14 cellular contexts compared by ENCODE assay signal in the genomic region with DNA sequence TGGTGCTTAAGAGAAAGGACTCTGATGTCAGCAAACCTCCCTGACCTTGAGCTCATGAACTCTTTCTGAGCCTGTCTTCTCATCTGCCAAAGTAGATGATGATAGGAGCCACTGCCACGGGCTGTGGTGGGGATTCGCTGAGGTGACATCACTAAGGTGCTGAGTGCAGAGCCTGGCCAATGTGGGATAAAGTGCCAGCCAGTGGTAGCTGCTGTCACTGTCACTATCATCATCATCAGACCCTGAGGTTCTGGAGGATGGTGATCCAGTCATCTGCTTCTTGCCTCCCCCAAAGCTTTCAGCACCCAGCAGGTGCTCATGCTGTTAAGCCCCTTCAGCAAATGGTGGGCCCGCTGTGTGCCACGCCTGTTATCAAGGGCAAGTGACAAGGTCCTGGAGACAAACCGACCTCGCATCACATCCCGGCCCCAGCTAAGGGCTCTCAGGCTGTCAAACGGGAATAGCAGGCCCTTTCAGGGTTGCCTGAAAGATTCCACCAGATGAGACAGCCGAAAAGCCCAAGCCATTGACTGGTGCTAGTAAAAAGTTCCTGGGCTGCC. TPM values are rescaled to one million over a fixed set of nuclear protein-coding genes. Genes with fewer than 3 reads are reported as not detected.
DNase-seq lines count a peak whose midpoint lies in the region; ATAC-seq, FAIRE-seq and TF ChIP-seq lines count a peak whose summit lies in the region.
"Had no signal": no experiment of that assay in that cellular context is flagged by ENCODE, and none has a peak within 500 bp of the region (broad histone marks: within the 10 kb centered on the region; RNA-seq: fewer than 3 reads in every experiment).

No MANE protein-coding gene starts in this region.

- no peak overlapping the region for H3K4me3 ChIP-seq in HepG2 (replicated peaks in 1 of 3; ENCODE audit: insufficient read depth in 1 of 3, low read depth in 2 of 3, low read length in 3 of 3)

- TF ChIP-seq RAD21 in HepG2 (CRISPR knock-in tag; IDR thresholded peaks at IDR 0.05), result no peak

- H3K4me1 Mint-ChIP-seq in WTC11, result no peaks in the 10 kb centered on the region

- no peak overlapping the region for H3K27ac ChIP-seq in HepG2 (ENCODE audit: extremely low read length, insufficient read depth, low read length)

- no peak for FAIRE-seq in HepG2 (lab: Jason Lieb, UNC)
- FAIRE-seq: kidney had no signal

- peaks cover 5% of the 10 kb centered on the region for H3K79me2 ChIP-seq in HepG2 (ENCODE audit: insufficient read depth, low read length)

- no peak overlapping the region for H3K4me2 ChIP-seq in HepG2 (ENCODE audit: low read depth, low read length)

- in situ Hi-C loops in HepG2 (cut with HindIII; ENCODE audit: extremely low pct_ligation_motif_present, low pct_unique_long_range_greater_than_20kb), result no loop called here
- in situ Hi-C loops in GM13977 (cut with MboI; ENCODE audit: low pct_unique_long_range_greater_than_20kb, low sequenced_read_pairs, unreplicated experiment), result no loop called here

- H3K27me3 Mint-ChIP-seq in WTC11 (ENCODE audit: low read depth), result no peaks in the 10 kb centered on the region
- H3K27me3 Mint-ChIP-seq: CD4-positive, alpha-beta memory T cell had no signal

- POLR2A ChIA-PET in WTC11 (lab: Charles Lee) (interaction anchor here (0.7 to 1.0 kb wide), 2 partner anchors 16 to 88 kb away, joined by 3 read pairs; no protein-coding TSS in a partner anchor), HepG2 (lab: Yijun Ruan, JAX) (interaction anchor here (0.8 to 1.2 kb wide), 3 partner anchors 10 to 17 kb away, joined by 3 to 4 read pairs (median 3); no protein-coding TSS in a partner anchor)

- H3K27me3 ChIP-seq in HepG2 (ENCODE audit: control insufficient read depth in 1 of 2, insufficient read depth in 2 of 2, low read length in 2 of 2), result no peaks in the 10 kb centered on the region
- H3K27me3 ChIP-seq: Peyer's patch had no signal

- H3K36me3 Mint-ChIP-seq in WTC11, result peaks cover 29% of the 10 kb centered on the region

- CTCF ChIA-PET in WTC11 (lab: Charles Lee), result interaction anchor here (0.6 to 2.0 kb wide), 10 partner anchors 16 to 289 kb away, joined by 3 to 16 read pairs (median 4); a partner anchor contains a TSS
- CTCF ChIA-PET in HepG2 (lab: Yijun Ruan, JAX; ENCODE audit: low intra/inter-chr PET ratio, low total read pairs), result no interaction called here

- 66% methylated on average over 3 of the region's 9 CpGs for WGBS in HepG2 (ENCODE audit: low lambda C conversion rate)

- DNase-seq in WTC11 (ENCODE audit: low spot score), result no peak
- DNase-seq in HepG2 (ENCODE audit: low spot score), result no peak
- DNase-seq in NCI-H1694 treated with DMSO at 0.1 percent for 48 hours (lab: John Stamatoyannopoulos, UW), result no peak
- DNase-seq in HPDE6-E6E7 (ENCODE audit: extremely low spot score), result no peak
- no peak for DNase-seq in GM13977 (ENCODE audit: low spot score)
- DNase-seq: CD4-positive, alpha-beta memory T cell; central memory CD4-positive, alpha-beta T cell; Karpas-422; kidney; occipital lobe; stimulated activated CD4-positive, alpha-beta T cell treated with anti-CD3 and anti-CD28 coated beads, Interleukin-2, amount 100 ng/mL, for 24 hours had no signal

- no peak for TF ChIP-seq POLR2A in HepG2 (IDR thresholded peaks at IDR 0.05; ENCODE audit: insufficient read depth in 1 of 2, low read depth in 2 of 2, low read length in 2 of 2)

- peak overlapping the region; percentile 17; the same call in 1 of the 2 replicates for H3K9ac ChIP-seq in ES-I3 (ENCODE audit: low read depth, low read length)
- no peak overlapping the region for H3K9ac ChIP-seq in HepG2 (ENCODE audit: insufficient read depth, low read depth, low read length)

- no peaks in the 10 kb centered on the region for H3K9me3 Mint-ChIP-seq in WTC11
- H3K9me3 Mint-ChIP-seq: CD4-positive, alpha-beta memory T cell had no signal

- TF ChIP-seq CTCF in WTC11 (IDR thresholded peaks at IDR 0.05), result no peak
- TF ChIP-seq CTCF in HepG2 (CRISPR knock-in tag; IDR thresholded peaks at IDR 0.05), result no peak
- no peak for TF ChIP-seq CTCF in GM13977 (IDR thresholded peaks at IDR 0.05; ENCODE audit: extremely low read depth, insufficient read depth, missing control alignments)

- H3K36me3 ChIP-seq in ES-I3 (ENCODE audit: insufficient read depth, low read length) (peaks cover 12% of the 10 kb centered on the region), HepG2 (replicated peaks in 1 of 2; ENCODE audit: control insufficient read depth in 1 of 2, insufficient read depth in 2 of 2, low read length in 2 of 2) (peaks cover 17 to 54% of the 10 kb centered on the region in 2 experiments; a peak in 4 of 5 replicates)

- no peaks in the 10 kb centered on the region for H3K9me3 ChIP-seq in ES-I3 (ENCODE audit: control insufficient read depth, insufficient read depth, low read length)
- H3K9me3 ChIP-seq in HepG2 (ENCODE audit: low read length), result no peaks in the 10 kb centered on the region
- H3K9me3 ChIP-seq: Peyer's patch had no signal

- no peaks in the 10 kb centered on the region; the same call in 1 of the 2 replicates for H4K20me1 ChIP-seq in HepG2 (ENCODE audit: insufficient read depth, low read length)

- TF ChIP-seq EP300 in HepG2 (IDR thresholded peaks at IDR 0.05; ENCODE audit: low read depth in 2 of 2, low read length in 2 of 2) (no peak), HepG2 (CRISPR knock-in tag; IDR thresholded peaks at IDR 0.05; ENCODE audit: borderline replicate concordance) (no peak)

- no TSS peak for BruUV-seq in HepG2 (replicated peaks; lab: Mats Ljungman, UMichigan)

- intact Hi-C loops in HepG2 (cut with micrococcal nuclease; ENCODE audit: unreplicated experiment), result no loop called here

- H3K27ac Mint-ChIP-seq in WTC11, result no peak overlapping the region
- H3K27ac Mint-ChIP-seq: CD4-positive, alpha-beta memory T cell had no signal

- H2AFZ ChIP-seq in HepG2 (ENCODE audit: low read length), result no peak overlapping the region

- H3K4me1 ChIP-seq in ES-I3 (ENCODE audit: insufficient read depth, low read length), result no peaks in the 10 kb centered on the region; the same call in 1 of the 2 replicates
- H3K4me1 ChIP-seq in HepG2 (ENCODE audit: insufficient read depth, low read length), result peaks cover 28% of the 10 kb centered on the region

- H3K4me3 Mint-ChIP-seq in WTC11, result peak overlapping the region; percentile 45
- H3K4me3 Mint-ChIP-seq: CD4-positive, alpha-beta memory T cell had no signal

- ATAC-seq in WTC11 (no peak), HepG2 (no peak)

RNA-seq across cellular contexts. Expression of a gene that starts 6.4 kb away (rescaled TPM):
- total RNA-seq in WTC11 (2021), result 67.7 to 81.7 TPM (median 69.3 TPM) in 3 replicates
- total RNA-seq in HepG2 (2016; rRNA removed; fragmentation: Illumina TruSeq; extraction: Trizol), result 20.3 and 35.6 TPM in 2 replicates
- 7.4 and 10.3 TPM in 2 replicates for total RNA-seq in HepG2 (2016; cell fraction: cytosol; rRNA removed; fragmentation: Illumina TruSeq; extraction: Trizol; ENCODE audit: low read depth)
- 18.5 and 37.2 TPM in 2 replicates for total RNA-seq in HepG2 (2016; cell fraction: insoluble cytoplasmic fraction; rRNA removed; fragmentation: Illumina TruSeq; extraction: Trizol)
- total RNA-seq in HepG2 (2016; cell fraction: membrane; rRNA removed; fragmentation: Illumina TruSeq; extraction: Trizol), result 18.1 and 18.9 TPM in 2 replicates
- 26.8 and 31.7 TPM in 2 replicates for total RNA-seq in HepG2 (2016; cell fraction: nucleus; rRNA removed; fragmentation: Illumina TruSeq; extraction: Trizol)
- polyA plus RNA-seq in HepG2 (2011; rRNA removed), result 36.8 and 41.3 TPM in 2 replicates
- polyA plus RNA-seq in HepG2 (2011; cell fraction: cytosol; rRNA removed), result 20.2 and 34.2 TPM in 2 replicates
- 102 and 128 TPM in 2 replicates for polyA plus RNA-seq in HepG2 (2011; cell fraction: nucleus; rRNA removed)
- 16.9 and 23.2 TPM in 2 replicates for polyA plus RNA-seq in HepG2 (2012)
- 8.3 and 9.4 TPM in 2 replicates for polyA plus RNA-seq in HepG2 (2016; cell fraction: cytosol; fragmentation: Illumina TruSeq; extraction: Trizol; ENCODE audit: low read depth)
- 21.4 and 32.6 TPM in 2 replicates for polyA plus RNA-seq in HepG2 (2016; cell fraction: insoluble cytoplasmic fraction; fragmentation: Illumina TruSeq; extraction: Trizol; ENCODE audit: low read depth)
- polyA plus RNA-seq in HepG2 (2016; cell fraction: membrane; fragmentation: Illumina TruSeq; extraction: Trizol; ENCODE audit: low read depth), result 12.8 and 13.0 TPM in 2 replicates
- 68.3 and 83.1 TPM in 2 replicates for polyA plus RNA-seq in HepG2 (2016; cell fraction: nucleus; fragmentation: Illumina TruSeq; extraction: Trizol; ENCODE audit: insufficient read depth, low read depth)
- polyA minus RNA-seq in HepG2 (2011; rRNA and poly(A)+ RNA removed; ENCODE audit: low replicate concordance), result 71.8 and 195 TPM in 2 replicates
- polyA minus RNA-seq in HepG2 (2011; cell fraction: cytosol; rRNA and poly(A)+ RNA removed), result 13.5 and 19.9 TPM in 2 replicates
- polyA minus RNA-seq in HepG2 (2011; cell fraction: nucleus; rRNA and poly(A)+ RNA removed), result 25.4 and 26.6 TPM in 2 replicates

RNA-seq across cellular contexts. Expression of a gene that starts 23.2 kb away (rescaled TPM):
- total RNA-seq in WTC11 (2021) (106 to 111 TPM (median 107 TPM) in 3 replicates), HepG2 (2016; rRNA removed; fragmentation: Illumina TruSeq; extraction: Trizol) (16.8 TPM in 2 replicates)
- 5.3 and 6.3 TPM in 2 replicates for total RNA-seq in HepG2 (2016; cell fraction: cytosol; rRNA removed; fragmentation: Illumina TruSeq; extraction: Trizol; ENCODE audit: low read depth)
- 14.3 and 15.5 TPM in 2 replicates for total RNA-seq in HepG2 (2016; cell fraction: insoluble cytoplasmic fraction; rRNA removed; fragmentation: Illumina TruSeq; extraction: Trizol)
- total RNA-seq in HepG2 (2016; cell fraction: membrane; rRNA removed; fragmentation: Illumina TruSeq; extraction: Trizol), result 13.1 and 13.7 TPM in 2 replicates
- total RNA-seq in HepG2 (2016; cell fraction: nucleus; rRNA removed; fragmentation: Illumina TruSeq; extraction: Trizol), result 13.7 and 14.2 TPM in 2 replicates
- 21.5 and 26.1 TPM in 2 replicates for polyA plus RNA-seq in HepG2 (2011; rRNA removed)
- polyA plus RNA-seq in HepG2 (2011; cell fraction: cytosol; rRNA removed), result 16.1 and 24.8 TPM in 2 replicates
- 85.3 and 97.2 TPM in 2 replicates for polyA plus RNA-seq in HepG2 (2011; cell fraction: nucleus; rRNA removed)
- 18.5 and 23.5 TPM in 2 replicates for polyA plus RNA-seq in HepG2 (2012)
- polyA plus RNA-seq in HepG2 (2016; cell fraction: cytosol; fragmentation: Illumina TruSeq; extraction: Trizol; ENCODE audit: low read depth), result 7.2 and 7.8 TPM in 2 replicates
- 21.4 and 33.5 TPM in 2 replicates for polyA plus RNA-seq in HepG2 (2016; cell fraction: insoluble cytoplasmic fraction; fragmentation: Illumina TruSeq; extraction: Trizol; ENCODE audit: low read depth)
- polyA plus RNA-seq in HepG2 (2016; cell fraction: membrane; fragmentation: Illumina TruSeq; extraction: Trizol; ENCODE audit: low read depth), result 10.9 and 12.8 TPM in 2 replicates
- polyA plus RNA-seq in HepG2 (2016; cell fraction: nucleus; fragmentation: Illumina TruSeq; extraction: Trizol; ENCODE audit: insufficient read depth, low read depth), result 35.3 and 35.6 TPM in 2 replicates
- polyA minus RNA-seq in HepG2 (2011; rRNA and poly(A)+ RNA removed; ENCODE audit: low replicate concordance), result 47.9 and 105 TPM in 2 replicates
- 13.9 and 18.8 TPM in 2 replicates for polyA minus RNA-seq in HepG2 (2011; cell fraction: cytosol; rRNA and poly(A)+ RNA removed)
- polyA minus RNA-seq in HepG2 (2011; cell fraction: nucleus; rRNA and poly(A)+ RNA removed), result 27.6 and 29.4 TPM in 2 replicates

RNA-seq across cellular contexts. Expression of a gene that starts 30.6 kb away (rescaled TPM):
- total RNA-seq in WTC11 (2021) (3.3 to 5.4 TPM (median 3.4 TPM) in 3 replicates), HepG2 (2016; rRNA removed; fragmentation: Illumina TruSeq; extraction: Trizol) (not detected in 2 replicates)
- not detected in 2 replicates for total RNA-seq in HepG2 (2016; cell fraction: cytosol; rRNA removed; fragmentation: Illumina TruSeq; extraction: Trizol; ENCODE audit: low read depth)
- total RNA-seq in HepG2 (2016; cell fraction: insoluble cytoplasmic fraction; rRNA removed; fragmentation: Illumina TruSeq; extraction: Trizol), result not detected in 2 replicates
- not detected in 2 replicates for total RNA-seq in HepG2 (2016; cell fraction: membrane; rRNA removed; fragmentation: Illumina TruSeq; extraction: Trizol)
- not detected in 2 replicates for total RNA-seq in HepG2 (2016; cell fraction: nucleus; rRNA removed; fragmentation: Illumina TruSeq; extraction: Trizol)
- polyA plus RNA-seq in HepG2 (2011; rRNA removed), result not detected in 2 replicates
- polyA plus RNA-seq in HepG2 (2011; cell fraction: cytosol; rRNA removed), result 0.03 TPM in 1 of 2 replicates, not detected in the other
- not detected in 2 replicates for polyA plus RNA-seq in HepG2 (2011; cell fraction: nucleus; rRNA removed)
- 0.19 TPM in 1 of 2 replicates, not detected in the other for polyA plus RNA-seq in HepG2 (2012)
- not detected in 2 replicates for polyA plus RNA-seq in HepG2 (2016; cell fraction: cytosol; fragmentation: Illumina TruSeq; extraction: Trizol; ENCODE audit: low read depth)
- not detected in 2 replicates for polyA plus RNA-seq in HepG2 (2016; cell fraction: insoluble cytoplasmic fraction; fragmentation: Illumina TruSeq; extraction: Trizol; ENCODE audit: low read depth)
- not detected in 2 replicates for polyA plus RNA-seq in HepG2 (2016; cell fraction: membrane; fragmentation: Illumina TruSeq; extraction: Trizol; ENCODE audit: low read depth)
- not detected in 2 replicates for polyA plus RNA-seq in HepG2 (2016; cell fraction: nucleus; fragmentation: Illumina TruSeq; extraction: Trizol; ENCODE audit: insufficient read depth, low read depth)
- 0.20 and 0.84 TPM in 2 replicates for polyA minus RNA-seq in HepG2 (2011; rRNA and poly(A)+ RNA removed; ENCODE audit: low replicate concordance)
- polyA minus RNA-seq in HepG2 (2011; cell fraction: cytosol; rRNA and poly(A)+ RNA removed), result not detected in 2 replicates
- not detected in 2 replicates for polyA minus RNA-seq in HepG2 (2011; cell fraction: nucleus; rRNA and poly(A)+ RNA removed)
- total RNA-seq: fibroblast of lung had no signal

RNA-seq across cellular contexts. Expression of a gene that starts 45.4 kb away (rescaled TPM):
- 3.7 to 4.4 TPM (median 4.2 TPM) in 3 replicates for total RNA-seq in WTC11 (2021)
- 0.02 TPM in 1 of 2 replicates, not detected in the other for total RNA-seq in HepG2 (2016; rRNA removed; fragmentation: Illumina TruSeq; extraction: Trizol)
- total RNA-seq in HepG2 (2016; cell fraction: cytosol; rRNA removed; fragmentation: Illumina TruSeq; extraction: Trizol; ENCODE audit: low read depth), result not detected in 2 replicates
- 0.07 and 0.17 TPM in 2 replicates for total RNA-seq in HepG2 (2016; cell fraction: insoluble cytoplasmic fraction; rRNA removed; fragmentation: Illumina TruSeq; extraction: Trizol)
- 0.07 and 0.22 TPM in 2 replicates for total RNA-seq in HepG2 (2016; cell fraction: membrane; rRNA removed; fragmentation: Illumina TruSeq; extraction: Trizol)
- total RNA-seq in HepG2 (2016; cell fraction: nucleus; rRNA removed; fragmentation: Illumina TruSeq; extraction: Trizol), result 0.25 TPM in 1 of 2 replicates, not detected in the other
- polyA plus RNA-seq in HepG2 (2011; rRNA removed), result 1.1 and 1.4 TPM in 2 replicates
- 0.82 and 1.1 TPM in 2 replicates for polyA plus RNA-seq in HepG2 (2011; cell fraction: cytosol; rRNA removed)
- 2.1 and 2.3 TPM in 2 replicates for polyA plus RNA-seq in HepG2 (2011; cell fraction: nucleus; rRNA removed)
- 1.4 and 1.5 TPM in 2 replicates for polyA plus RNA-seq in HepG2 (2012)
- not detected in 2 replicates for polyA plus RNA-seq in HepG2 (2016; cell fraction: cytosol; fragmentation: Illumina TruSeq; extraction: Trizol; ENCODE audit: low read depth)
- 0.08 TPM in 1 of 2 replicates, not detected in the other for polyA plus RNA-seq in HepG2 (2016; cell fraction: insoluble cytoplasmic fraction; fragmentation: Illumina TruSeq; extraction: Trizol; ENCODE audit: low read depth)
- polyA plus RNA-seq in HepG2 (2016; cell fraction: membrane; fragmentation: Illumina TruSeq; extraction: Trizol; ENCODE audit: low read depth), result 0.06 and 0.13 TPM in 2 replicates
- polyA plus RNA-seq in HepG2 (2016; cell fraction: nucleus; fragmentation: Illumina TruSeq; extraction: Trizol; ENCODE audit: insufficient read depth, low read depth), result 0.20 and 0.22 TPM in 2 replicates
- 1.2 and 26.5 TPM in 2 replicates for polyA minus RNA-seq in HepG2 (2011; rRNA and poly(A)+ RNA removed; ENCODE audit: low replicate concordance)
- polyA minus RNA-seq in HepG2 (2011; cell fraction: cytosol; rRNA and poly(A)+ RNA removed), result 0.30 and 0.62 TPM in 2 replicates
- 0.75 and 0.90 TPM in 2 replicates for polyA minus RNA-seq in HepG2 (2011; cell fraction: nucleus; rRNA and poly(A)+ RNA removed)
